Comparison of ENCODE assay signal across 11 cellular contexts in the genomic region with DNA sequence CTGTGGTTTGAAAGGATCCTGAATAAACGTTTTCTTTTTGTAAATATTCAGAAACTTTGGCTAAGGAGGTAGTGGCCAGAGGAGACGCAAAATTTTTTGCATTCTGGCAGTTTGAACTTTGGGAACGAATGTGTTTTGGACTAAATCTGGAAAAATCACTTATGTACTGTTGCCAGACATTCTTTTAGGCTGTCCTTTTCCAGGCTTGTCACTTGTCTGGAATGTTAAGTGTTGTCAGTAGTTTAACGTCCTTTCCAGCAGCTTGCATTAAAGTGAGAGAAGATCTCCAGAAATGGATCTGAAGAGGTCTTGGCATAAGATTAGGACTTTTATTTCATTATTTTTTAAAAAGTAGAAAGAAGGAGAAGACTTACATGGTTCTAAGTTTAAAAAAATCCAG.
DNase-seq lines count a peak whose midpoint lies in the region; ATAC-seq and TF ChIP-seq lines count a peak whose summit lies in the region.
"Had no signal": no experiment of that assay in that cellular context is flagged by ENCODE, and none has a peak within 500 bp of the region (broad histone marks: within the 10 kb centered on the region; RNA-seq: fewer than 3 reads in every experiment).

No MANE protein-coding gene starts in this region.

- no peaks in the 10 kb centered on the region for H3K9me3 ChIP-seq in BLaER1 treated with 17β-estradiol and CSF1 and Interleukin-3, amounts not matched to agents 10 nM and 100 nM (replicated peaks in 1 of 11)

- H3K4me2 ChIP-seq in BLaER1 treated with 17β-estradiol and CSF1 and Interleukin-3, amounts not matched to agents 10 nM and 100 nM = peak overlapping the region in 6 of 11 experiments; percentile 11 to 49 (median 47); a peak in 5 of 22 replicates

- DNase-seq in glomerular visceral epithelial cell (ENCODE audit: extremely low spot score) (peak; percentile 36), retina (peak; percentile 6), caudate nucleus (lab: John Stamatoyannopoulos, UW) (no peak), DMS114 treated with DMSO at 0.1 percent for 48 hours (lab: John Stamatoyannopoulos, UW; ENCODE audit: unreplicated experiment) (no peak)
- DNase-seq in stimulated activated CD8-positive, alpha-beta memory T cell treated with anti-CD3 and anti-CD28 coated beads, Interleukin-4, amount 100 ng/mL, for 48 hours = no peak
- DNase-seq: activated CD4-positive, alpha-beta T cell treated with anti-CD3 and anti-CD28 coated beads for 36 hours; central memory CD4-positive, alpha-beta T cell; DMS 273 treated with DMSO at 0.1 percent for 48 hours had no signal

- no peak overlapping the region for H3K4me3 ChIP-seq in BLaER1 treated with 17β-estradiol and CSF1 and Interleukin-3, amounts not matched to agents 10 nM and 100 nM

- peaks cover 58 to 90% (median 77%) of the 10 kb centered on the region in 11 experiments; a peak in 21 of 22 replicates for H4K20me1 ChIP-seq in BLaER1 treated with 17β-estradiol and CSF1 and Interleukin-3, amounts not matched to agents 10 nM and 100 nM

- ATAC-seq in HG03045 (IDR thresholded peaks at IDR 0.05; ENCODE audit: unreplicated experiment) = no peak
- ATAC-seq: activated CD4-positive, alpha-beta T cell treated with anti-CD3 and anti-CD28 coated beads for 36 hours had no signal

- no peak for TF ChIP-seq CTCF in VCaP (conservative IDR thresholded peaks at IDR 0.05)

- no peak overlapping the region for H3K27ac ChIP-seq in BLaER1 treated with 17β-estradiol and CSF1 and Interleukin-3, amounts not matched to agents 10 nM and 100 nM
- H3K27ac ChIP-seq in VCaP (peak overlapping the region; percentile 90), caudate nucleus (ENCODE audit: low read depth, low read length) (no peak overlapping the region)

- no peak overlapping the region for H3K9ac ChIP-seq in BLaER1 treated with 17β-estradiol and CSF1 and Interleukin-3, amounts not matched to agents 10 nM and 100 nM

- peaks cover 0 to 11% (median 4%) of the 10 kb centered on the region in 11 experiments; a peak in 7 of 22 replicates for H3K36me3 ChIP-seq in BLaER1 treated with 17β-estradiol and CSF1 and Interleukin-3, amounts not matched to agents 10 nM and 100 nM

- H3K27me3 ChIP-seq in BLaER1 treated with 17β-estradiol and CSF1 and Interleukin-3, amounts not matched to agents 10 nM and 100 nM = no peaks in the 10 kb centered on the region

- peaks cover 37 to 60% (median 52%) of the 10 kb centered on the region in 10 experiments for H3K4me1 ChIP-seq in BLaER1 treated with 17β-estradiol and CSF1 and Interleukin-3, amounts not matched to agents 10 nM and 100 nM

Comparison
In these comparisons a context has a peak if more than half of its experiments do, and no peak if none do; other contexts are left out.
1. DNase-seq: peak in glomerular visceral epithelial cell (single experiment) and retina (single experiment); none in caudate nucleus (0 of 61), DMS114 treated with DMSO at 0.1 percent for 48 hours (single experiment) and stimulated activated CD8-positive, alpha-beta memory T cell treated with anti-CD3 and anti-CD28 coated beads, Interleukin-4, amount 100 ng/mL, for 48 hours (single experiment).